In genomic region chr16:154223-155030, GRCh38 we compare ENCODE assay signal across 1 cellular context.
A peak's percentile ranks its signal among the peaks of the same experiment; 100 is the strongest.
TF ChIP-seq lines count a peak whose summit lies in the region.

No MANE protein-coding gene starts in this region.

TF ChIP-seq in GM12878, 131 proteins besides CTCF, POLR2A, EP300 and RAD21:
- TF ChIP-seq KAT2A (conservative IDR thresholded peaks at IDR 0.05; ENCODE audit: control insufficient read depth, low read depth, low read length) = no peak
- TF ChIP-seq CEBPB (IDR thresholded peaks at IDR 0.05; ENCODE audit: borderline replicate concordance in 1 of 2, low read depth in 2 of 2, low read length in 2 of 2) = no peak
- no peak for TF ChIP-seq NKRF (conservative IDR thresholded peaks at IDR 0.05)
- no peak for TF ChIP-seq TCF12 (IDR thresholded peaks at IDR 0.05; ENCODE audit: low read depth, low read length)
- no peak for TF ChIP-seq RFX5 (IDR thresholded peaks at IDR 0.05; ENCODE audit: low read depth, low read length)
- 0 out of 2 replicates have a peak, but pooled peaks have one; percentile 13 for TF ChIP-seq DPF2 (IDR thresholded peaks at IDR 0.05)
- no peak for TF ChIP-seq MEF2B (IDR thresholded peaks at IDR 0.05; ENCODE audit: partially characterized antibody, poor library complexity, severe bottlenecking)
- no peak for TF ChIP-seq MYB (IDR thresholded peaks at IDR 0.05; ENCODE audit: borderline replicate concordance, low read depth, low read length)
- TF ChIP-seq IRF3 (IDR thresholded peaks at IDR 0.05) = no peak
- no peak for TF ChIP-seq NFXL1 (IDR thresholded peaks at IDR 0.05; ENCODE audit: borderline replicate concordance)
- TF ChIP-seq GABPA (IDR thresholded peaks at IDR 0.05; ENCODE audit: low read depth) = no peak
- no peak for TF ChIP-seq ZNF687 (IDR thresholded peaks at IDR 0.05)
- no peak for TF ChIP-seq CREB1 (IDR thresholded peaks at IDR 0.05; ENCODE audit: low read depth)
- TF ChIP-seq SMC3 (IDR thresholded peaks at IDR 0.05; ENCODE audit: borderline replicate concordance, low read length) = no peak
- TF ChIP-seq ESRRA (IDR thresholded peaks at IDR 0.05; ENCODE audit: low read length) = no peak
- no peak for TF ChIP-seq PAX8 (IDR thresholded peaks at IDR 0.05)
- 0 out of 2 replicates have a peak, but pooled peaks have one; percentile 43 for TF ChIP-seq TCF3 (IDR thresholded peaks at IDR 0.05; ENCODE audit: borderline replicate concordance, insufficient read depth, low read depth, low read length)
- 0 out of 3 replicates have a peak, but pooled peaks of 1 of the 2 experiments have one; percentile 24 for TF ChIP-seq EGR1 (IDR thresholded peaks at IDR 0.05; ENCODE audit: borderline replicate concordance in 1 of 2, low read depth in 2 of 2, low read length in 2 of 2)
